ENCODE assay signal across 10 cellular contexts in genomic region chr3:152359385-152360248, GRCh38.
DNase-seq lines count a peak whose midpoint lies in the region; ATAC-seq and TF ChIP-seq lines count a peak whose summit lies in the region.
"Had no signal": no experiment of that assay in that cellular context is flagged by ENCODE, and none has a peak within 500 bp of the region (broad histone marks: within the 10 kb centered on the region; RNA-seq: fewer than 3 reads in every experiment).

No MANE protein-coding gene starts in this region.

- H3K4me3 Mint-ChIP-seq in activated CD4-positive, alpha-beta memory T cell treated with anti-CD3 and anti-CD28 coated beads for 36 hours = no peak overlapping the region
- no peak overlapping the region for H3K4me3 Mint-ChIP-seq in activated CD4-positive, alpha-beta memory T cell treated with anti-CD3 and anti-CD28 coated beads, Interleukin-2, amount 10 ng/mL, durations not matched to agents 7 days and 5 days
- no peak overlapping the region for H3K4me3 Mint-ChIP-seq in T-helper 17 cell
- no peak overlapping the region for H3K4me3 Mint-ChIP-seq in stimulated activated memory B cell treated with anti-CD40 and anti-IgM and Interleukin-4, amounts not matched to agents 10 μg/mL and 1 μg/mL and 100 μg/mL, for 72 hours

- H3K27me3 Mint-ChIP-seq in activated CD4-positive, alpha-beta memory T cell treated with anti-CD3 and anti-CD28 coated beads for 36 hours = no peaks in the 10 kb centered on the region
- H3K27me3 Mint-ChIP-seq in activated CD4-positive, alpha-beta memory T cell treated with anti-CD3 and anti-CD28 coated beads, Interleukin-2, amount 10 ng/mL, durations not matched to agents 7 days and 5 days = no peaks in the 10 kb centered on the region
- H3K27me3 Mint-ChIP-seq in T-helper 17 cell = no peaks in the 10 kb centered on the region
- H3K27me3 Mint-ChIP-seq in stimulated activated memory B cell treated with anti-CD40 and anti-IgM and Interleukin-4, amounts not matched to agents 10 μg/mL and 1 μg/mL and 100 μg/mL, for 72 hours = no peaks in the 10 kb centered on the region

- peaks cover 39% of the 10 kb centered on the region for H3K4me1 ChIP-seq in foreskin keratinocyte

- H3K9me3 Mint-ChIP-seq in activated CD4-positive, alpha-beta memory T cell treated with anti-CD3 and anti-CD28 coated beads for 36 hours = no peaks in the 10 kb centered on the region
- no peaks in the 10 kb centered on the region for H3K9me3 Mint-ChIP-seq in activated CD4-positive, alpha-beta memory T cell treated with anti-CD3 and anti-CD28 coated beads, Interleukin-2, amount 10 ng/mL, durations not matched to agents 7 days and 5 days
- H3K9me3 Mint-ChIP-seq in stimulated activated memory B cell treated with anti-CD40 and anti-IgM and Interleukin-4, amounts not matched to agents 10 μg/mL and 1 μg/mL and 100 μg/mL, for 72 hours = no peaks in the 10 kb centered on the region

- peaks cover 23% of the 10 kb centered on the region for H3K36me3 Mint-ChIP-seq in activated CD4-positive, alpha-beta memory T cell treated with anti-CD3 and anti-CD28 coated beads for 36 hours
- H3K36me3 Mint-ChIP-seq in activated CD4-positive, alpha-beta memory T cell treated with anti-CD3 and anti-CD28 coated beads, Interleukin-2, amount 10 ng/mL, durations not matched to agents 7 days and 5 days (ENCODE audit: low read depth) = peaks cover 58% of the 10 kb centered on the region
- H3K36me3 Mint-ChIP-seq in T-helper 17 cell (ENCODE audit: low read depth) = peaks cover 12% of the 10 kb centered on the region
- peaks cover 61% of the 10 kb centered on the region for H3K36me3 Mint-ChIP-seq in stimulated activated memory B cell treated with anti-CD40 and anti-IgM and Interleukin-4, amounts not matched to agents 10 μg/mL and 1 μg/mL and 100 μg/mL, for 72 hours

- DNase-seq in activated CD4-positive, alpha-beta memory T cell treated with anti-CD3 and anti-CD28 coated beads for 36 hours = no peak
- no peak for DNase-seq in activated CD4-positive, alpha-beta memory T cell treated with anti-CD3 and anti-CD28 coated beads, Interleukin-2, amount 10 ng/mL, durations not matched to agents 7 days and 5 days
- DNase-seq in T-helper 17 cell (no peak), foreskin keratinocyte (peak; percentile 37 to 66), inferior parietal cortex (ENCODE audit: extremely low spot score) (no peak)
- DNase-seq in activated CD4-positive, CD25-positive, alpha-beta regulatory T cell (lab: John Stamatoyannopoulos, UW) = no peak
- DNase-seq: NCI-H526; stimulated activated naive CD4-positive, alpha-beta T cell treated with Interleukin-2 at 50 U/mL for 16 hours had no signal

- peaks cover 81% of the 10 kb centered on the region for H3K4me1 Mint-ChIP-seq in activated CD4-positive, alpha-beta memory T cell treated with anti-CD3 and anti-CD28 coated beads for 36 hours (ENCODE audit: low read depth)
- H3K4me1 Mint-ChIP-seq in activated CD4-positive, alpha-beta memory T cell treated with anti-CD3 and anti-CD28 coated beads, Interleukin-2, amount 10 ng/mL, durations not matched to agents 7 days and 5 days = peaks cover 60% of the 10 kb centered on the region
- H3K4me1 Mint-ChIP-seq in T-helper 17 cell = peaks cover 57% of the 10 kb centered on the region
- peaks cover 58% of the 10 kb centered on the region for H3K4me1 Mint-ChIP-seq in stimulated activated memory B cell treated with anti-CD40 and anti-IgM and Interleukin-4, amounts not matched to agents 10 μg/mL and 1 μg/mL and 100 μg/mL, for 72 hours

- H3K27ac Mint-ChIP-seq in activated CD4-positive, alpha-beta memory T cell treated with anti-CD3 and anti-CD28 coated beads for 36 hours = peak overlapping the region; percentile 49
- no peak overlapping the region for H3K27ac Mint-ChIP-seq in activated CD4-positive, alpha-beta memory T cell treated with anti-CD3 and anti-CD28 coated beads, Interleukin-2, amount 10 ng/mL, durations not matched to agents 7 days and 5 days
- peak overlapping the region; percentile 96 for H3K27ac Mint-ChIP-seq in T-helper 17 cell
- H3K27ac Mint-ChIP-seq in stimulated activated memory B cell treated with anti-CD40 and anti-IgM and Interleukin-4, amounts not matched to agents 10 μg/mL and 1 μg/mL and 100 μg/mL, for 72 hours = peak overlapping the region; percentile 12

- TF ChIP-seq CTCF in foreskin keratinocyte (conservative IDR thresholded peaks at IDR 0.05) = no peak

- H3K9me3 ChIP-seq in T-helper 17 cell (ENCODE audit: control insufficient read depth, low read length, poor library complexity, severe bottlenecking) = no peaks in the 10 kb centered on the region

- POLR2A ChIA-PET in activated CD4-positive, alpha-beta memory T cell treated with anti-CD3 and anti-CD28 coated beads for 36 hours (lab: Charles Lee) = interaction anchor here (1.0 to 1.4 kb wide), 3 partner anchors 28 to 61 kb away, joined by 3 read pairs; no protein-coding TSS in a partner anchor
- POLR2A ChIA-PET in activated CD4-positive, alpha-beta memory T cell treated with anti-CD3 and anti-CD28 coated beads, Interleukin-2, amount 10 ng/mL, durations not matched to agents 7 days and 5 days (lab: Charles Lee) = interaction anchor here (1.2 kb wide), 2 partner anchors 13 to 22 kb away, joined by 3 read pairs; no protein-coding TSS in a partner anchor

- H3K27me3 ChIP-seq in foreskin keratinocyte = no peaks in the 10 kb centered on the region

- no peak overlapping the region for H3K27ac ChIP-seq in foreskin keratinocyte

- no peak for ATAC-seq in T-helper 17 cell
- ATAC-seq in foreskin keratinocyte = peak; percentile 89
- ATAC-seq in stimulated activated memory B cell treated with anti-CD40 and anti-IgM and Interleukin-4, amounts not matched to agents 10 μg/mL and 1 μg/mL and 100 μg/mL, for 72 hours = no peak
- ATAC-seq in HG03469 (IDR thresholded peaks at IDR 0.05; ENCODE audit: unreplicated experiment) = no peak

- CTCF ChIA-PET in activated CD4-positive, alpha-beta memory T cell treated with anti-CD3 and anti-CD28 coated beads for 36 hours (lab: Charles Lee) = interaction anchor here (0.7 kb wide), 2 partner anchors 155 to 176 kb away, joined by 3 to 4 read pairs; no protein-coding TSS in a partner anchor
- CTCF ChIA-PET in activated CD4-positive, alpha-beta memory T cell treated with anti-CD3 and anti-CD28 coated beads, Interleukin-2, amount 10 ng/mL, durations not matched to agents 7 days and 5 days (lab: Charles Lee) = no interaction called here

- intact Hi-C loops in activated CD4-positive, alpha-beta memory T cell treated with anti-CD3 and anti-CD28 coated beads for 36 hours (cut with micrococcal nuclease) = loop anchor here (2.0 to 5.0 kb wide), 3 partner anchors 15 to 78 kb away; no protein-coding TSS in a partner anchor

Comparison
In these comparisons a context has a peak if more than half of its experiments do, and no peak if none do; other contexts are left out.
1. DNase-seq: peak in foreskin keratinocyte (2 of 2); none in activated CD4-positive, alpha-beta memory T cell treated with anti-CD3 and anti-CD28 coated beads for 36 hours (single experiment), activated CD4-positive, alpha-beta memory T cell treated with anti-CD3 and anti-CD28 coated beads, Interleukin-2, amount 10 ng/mL, durations not matched to agents 7 days and 5 days (single experiment), T-helper 17 cell (0 of 3), activated CD4-positive, CD25-positive, alpha-beta regulatory T cell (0 of 4) and inferior parietal cortex (single experiment).